In genomic region chr11:68690671-68691401, GRCh38 we compare ENCODE assay signal across 13 cellular contexts. TPM values are rescaled to one million over a fixed set of nuclear protein-coding genes. Genes with fewer than 3 reads are reported as not detected.
DNase-seq lines count a peak whose midpoint lies in the region; ATAC-seq and TF ChIP-seq lines count a peak whose summit lies in the region.
"Had no signal": no experiment of that assay in that cellular context is flagged by ENCODE, and none has a peak within 500 bp of the region (broad histone marks: within the 10 kb centered on the region; RNA-seq: fewer than 3 reads in every experiment).

No MANE protein-coding gene starts in this region.

- no peak for DNase-seq in activated T-cell treated with anti-CD3 and anti-CD28 coated beads, Interleukin-2, amount 50 U/mL, for 24 hours
- DNase-seq in activated T-cell treated with anti-CD3 and anti-CD28 coated beads, Interleukin-2, amount 50 U/mL, for 1 hour = no peak
- no peak for DNase-seq in MM.1S
- no peak for DNase-seq in activated naive CD4-positive, alpha-beta T cell treated with anti-CD3 and anti-CD28 coated beads, Interleukin-2, amount 50 U/mL, for 72 hours (ENCODE audit: low spot score in 2 of 2)
- DNase-seq in osteoblast (ENCODE audit: insufficient read length, low spot score, missing footprints) = peak; percentile 62
- DNase-seq in 8988T = no peak
- DNase-seq in MV-4-11 (lab: John Stamatoyannopoulos, UW) = no peak
- no peak for DNase-seq in SKM-1 (lab: John Stamatoyannopoulos, UW; ENCODE audit: unreplicated experiment)
- DNase-seq: aorta, HCEC 1CT, NCI-H1105 treated with DMSO at 0.1 percent for 48 hours had no signal

- no peak overlapping the region for H3K9ac ChIP-seq in MM.1S (ENCODE audit: low read length)

- H3K36me3 ChIP-seq in MM.1S (replicated peaks; ENCODE audit: insufficient read depth, low read length) = no peaks in the 10 kb centered on the region
- no peaks in the 10 kb centered on the region for H3K36me3 ChIP-seq in osteoblast (ENCODE audit: insufficient read depth, low read length)

- peaks cover 20% of the 10 kb centered on the region for H3K4me1 Mint-ChIP-seq in activated T-cell treated with anti-CD3 and anti-CD28 coated beads, Interleukin-2, amount 50 U/mL, for 24 hours (ENCODE audit: low read depth)

- H3K4me3 ChIP-seq in MM.1S (ENCODE audit: low read length) (no peak overlapping the region), osteoblast (ENCODE audit: insufficient read depth, low read length) (no peak overlapping the region)

- peak; percentile 63 to 80 for ATAC-seq in activated naive CD4-positive, alpha-beta T cell treated with anti-CD3 and anti-CD28 coated beads, Interleukin-2, amount 50 U/mL, for 72 hours

- H3K27me3 ChIP-seq in MM.1S (replicated peaks; ENCODE audit: insufficient read depth, low read length) (peaks cover 56% of the 10 kb centered on the region), osteoblast (ENCODE audit: insufficient read depth, low read length) (peaks cover 57% of the 10 kb centered on the region)

- no peaks in the 10 kb centered on the region for H3K9me3 Mint-ChIP-seq in activated T-cell treated with anti-CD3 and anti-CD28 coated beads, Interleukin-2, amount 50 U/mL, for 24 hours
- no peaks in the 10 kb centered on the region for H3K9me3 Mint-ChIP-seq in activated naive CD4-positive, alpha-beta T cell treated with anti-CD3 and anti-CD28 coated beads, Interleukin-2, amount 50 U/mL, for 72 hours

- H3K4me1 ChIP-seq in MM.1S (ENCODE audit: low read length) = no peaks in the 10 kb centered on the region
- no peaks in the 10 kb centered on the region for H3K4me1 ChIP-seq in osteoblast (ENCODE audit: insufficient read depth, low read length)

- H2AFZ ChIP-seq in MM.1S (ENCODE audit: low read length) = no peak overlapping the region
- H2AFZ ChIP-seq in osteoblast (ENCODE audit: low read length) = no peak overlapping the region

- H4K20me1 ChIP-seq in MM.1S (ENCODE audit: insufficient read depth, low read length) (no peaks in the 10 kb centered on the region), osteoblast (ENCODE audit: insufficient read depth, low read length) (no peaks in the 10 kb centered on the region)

- H3K9me3 ChIP-seq in MM.1S (replicated peaks; ENCODE audit: insufficient read depth, low read length) = no peaks in the 10 kb centered on the region
- H3K9me3 ChIP-seq in osteoblast (ENCODE audit: low read depth, low read length) = no peaks in the 10 kb centered on the region

- H3K27me3 Mint-ChIP-seq in activated T-cell treated with anti-CD3 and anti-CD28 coated beads, Interleukin-2, amount 50 U/mL, for 24 hours = peaks cover 16% of the 10 kb centered on the region

- TF ChIP-seq CTCF in MM.1S (IDR thresholded peaks at IDR 0.05; ENCODE audit: low read length) (peak; percentile 15; the same call in 1 of the 2 replicates), osteoblast (IDR thresholded peaks at IDR 0.05; ENCODE audit: extremely low read depth, low read depth, low read length) (peak; percentile 25)

- H3K36me3 Mint-ChIP-seq in activated T-cell treated with anti-CD3 and anti-CD28 coated beads, Interleukin-2, amount 50 U/mL, for 24 hours (ENCODE audit: low read depth) = no peaks in the 10 kb centered on the region
- no peaks in the 10 kb centered on the region for H3K36me3 Mint-ChIP-seq in activated naive CD4-positive, alpha-beta T cell treated with anti-CD3 and anti-CD28 coated beads, Interleukin-2, amount 50 U/mL, for 72 hours

- H3K79me2 ChIP-seq in MM.1S (ENCODE audit: low read length) (no peaks in the 10 kb centered on the region), osteoblast (ENCODE audit: insufficient read depth, low read length) (no peaks in the 10 kb centered on the region)

- H3K4me2 ChIP-seq in MM.1S (ENCODE audit: low read depth, low read length) = no peak overlapping the region
- no peak overlapping the region for H3K4me2 ChIP-seq in osteoblast (ENCODE audit: insufficient read depth, low read length)

- H3K27ac Mint-ChIP-seq in activated T-cell treated with anti-CD3 and anti-CD28 coated beads, Interleukin-2, amount 50 U/mL, for 24 hours = no peak overlapping the region
- peak overlapping the region in 1 of 2 donors; percentile 42 for H3K27ac Mint-ChIP-seq in activated naive CD4-positive, alpha-beta T cell treated with anti-CD3 and anti-CD28 coated beads, Interleukin-2, amount 50 U/mL, for 72 hours

- peak overlapping the region; percentile 41 for H3K4me3 Mint-ChIP-seq in activated T-cell treated with anti-CD3 and anti-CD28 coated beads, Interleukin-2, amount 50 U/mL, for 24 hours

- no peak overlapping the region for H3K27ac ChIP-seq in MM.1S (ENCODE audit: low read length)
- no peak overlapping the region for H3K27ac ChIP-seq in osteoblast (ENCODE audit: low read depth, low read length)
- H3K27ac ChIP-seq: VCaP had no signal

- H3K9me2 ChIP-seq in MM.1S (replicated peaks; ENCODE audit: insufficient read depth, low read length) = no peaks in the 10 kb centered on the region

- H3F3A ChIP-seq in MM.1S (ENCODE audit: insufficient read depth, low read length) = no peaks in the 10 kb centered on the region

RNA-seq across cellular contexts. Expression of gene GAL, which starts 6.5 kb away (rescaled TPM):
- total RNA-seq in activated naive CD4-positive, alpha-beta T cell treated with anti-CD3 and anti-CD28 coated beads, Interleukin-2, amount 50 U/mL, for 72 hours = 1 to 10 TPM in 1 of 2 donors, under 1 TPM in 1; 0.59 to 3.5 TPM
- total RNA-seq in osteoblast = not detected in 2 replicates
- total RNA-seq: aorta, mucosa of gallbladder had no signal
